2 cellular contexts compared by ENCODE assay signal in genomic region chr3:185647880-185648210, GRCh38.
TF ChIP-seq lines count a peak whose summit lies in the region.

No MANE protein-coding gene starts in this region.

TF ChIP-seq in GM23338, 12 proteins besides CTCF, POLR2A, EP300 and RAD21 (continued from another document):
- TF ChIP-seq ZNF462 (CRISPR knock-in tag; IDR thresholded peaks at IDR 0.05) (no peak), REST (IDR thresholded peaks at IDR 0.05; ENCODE audit: unreplicated experiment) (no peak)

TF ChIP-seq in WTC11, 78 proteins besides CTCF, POLR2A, EP300 and RAD21 (continued from another document):
- no peak for TF ChIP-seq PRDM15 (CRISPR knock-in tag; IDR thresholded peaks at IDR 0.05)
- no peak for TF ChIP-seq E2F5 (CRISPR knock-in tag; IDR thresholded peaks at IDR 0.05)
- TF ChIP-seq TEAD1 (CRISPR knock-in tag; IDR thresholded peaks at IDR 0.05): no peak
- TF ChIP-seq GABPB1 (CRISPR knock-in tag; IDR thresholded peaks at IDR 0.05): no peak
- no peak for TF ChIP-seq HMGA2 (CRISPR knock-in tag; IDR thresholded peaks at IDR 0.05)
- TF ChIP-seq SMAD4 (CRISPR knock-in tag; IDR thresholded peaks at IDR 0.05): no peak
- no peak for TF ChIP-seq ZNF317 (CRISPR knock-in tag; IDR thresholded peaks at IDR 0.05; ENCODE audit: borderline replicate concordance, low read depth)
- no peak for TF ChIP-seq CDX4 (CRISPR knock-in tag; IDR thresholded peaks at IDR 0.05; ENCODE audit: borderline replicate concordance)
- no peak for TF ChIP-seq TEAD4 (CRISPR knock-in tag; IDR thresholded peaks at IDR 0.05)
